ENCODE assay signal across 1 cellular context in the genomic region with DNA sequence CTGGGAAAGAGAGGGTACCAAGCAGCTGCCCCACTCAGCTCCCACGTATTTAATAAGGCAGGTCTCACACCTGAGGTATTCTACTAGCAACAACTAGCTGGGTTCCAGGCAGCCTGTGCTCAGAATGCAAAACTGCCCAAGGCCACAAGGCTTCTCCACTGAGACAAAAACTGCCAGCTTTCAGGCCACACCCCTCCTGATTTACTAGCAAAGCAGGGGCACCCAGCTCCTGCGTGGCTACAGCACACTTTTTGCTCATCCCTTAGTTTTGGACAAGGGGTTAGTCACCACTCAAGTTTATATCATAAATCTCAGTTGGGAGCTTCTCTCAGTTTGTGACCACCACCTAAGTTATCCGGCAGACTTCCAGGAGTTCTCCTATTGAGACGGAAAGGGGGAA.
TF ChIP-seq lines count a peak whose summit lies in the region.

No MANE protein-coding gene starts in this region.

TF ChIP-seq in H1, 55 proteins besides CTCF, POLR2A, EP300 and RAD21 (continued from another document):
- TF ChIP-seq, protein P1, sequence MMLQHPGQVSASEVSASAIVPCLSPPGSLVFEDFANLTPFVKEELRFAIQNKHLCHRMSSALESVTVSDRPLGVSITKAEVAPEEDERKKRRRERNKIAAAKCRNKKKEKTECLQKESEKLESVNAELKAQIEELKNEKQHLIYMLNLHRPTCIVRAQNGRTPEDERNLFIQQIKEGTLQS (IDR thresholded peaks at IDR 0.05; ENCODE audit: insufficient read depth, low read depth, low read length), result no peak
- TF ChIP-seq POLR2AphosphoS5 (IDR thresholded peaks at IDR 0.05; ENCODE audit: low read depth, low read length) (no peak), CTBP2 (IDR thresholded peaks at IDR 0.05; ENCODE audit: borderline replicate concordance, insufficient read depth, insufficient read length, low read length) (no peak), NRF1 (IDR thresholded peaks at IDR 0.05; ENCODE audit: low read depth, low read length) (no peak), NANOG (IDR thresholded peaks at IDR 0.05; ENCODE audit: insufficient read depth, low read depth, low read length, poor library complexity, severe bottlenecking) (no peak), CBX5 (IDR thresholded peaks at IDR 0.05; ENCODE audit: low read depth, low read length) (no peak), RXRA (IDR thresholded peaks at IDR 0.05; ENCODE audit: insufficient read depth, low read depth, low read length) (no peak), GABPA (IDR thresholded peaks at IDR 0.05; ENCODE audit: borderline replicate concordance, insufficient read depth, low read length) (no peak), SIN3A (conservative IDR thresholded peaks at IDR 0.05 in 1 of 2, IDR thresholded peaks at IDR 0.05 in 1 of 2; ENCODE audit: low read depth in 1 of 2, low read length in 2 of 2) (no peak), ASH2L (IDR thresholded peaks at IDR 0.05; ENCODE audit: low read length) (no peak), TAF7 (optimal IDR thresholded peaks at IDR 0.05; ENCODE audit: borderline replicate concordance, low read depth, low read length) (no peak), RFX5 (IDR thresholded peaks at IDR 0.05; ENCODE audit: borderline replicate concordance, low read depth, low read length) (no peak), CHD1 (IDR thresholded peaks at IDR 0.05; ENCODE audit: low read depth, low read length) (no peak), JUND (IDR thresholded peaks at IDR 0.05; ENCODE audit: low read length) (no peak), HDAC2 (IDR thresholded peaks at IDR 0.05; ENCODE audit: borderline replicate concordance in 1 of 2, low read depth in 2 of 2, low read length in 2 of 2) (no peak)
